22 cellular contexts compared by ENCODE assay signal in genomic region chr1:107661142-107661541, GRCh38.
"Had no signal": no experiment of that assay in that cellular context is flagged by ENCODE, and none has a peak within 500 bp of the region (broad histone marks: within the 10 kb centered on the region; RNA-seq: fewer than 3 reads in every experiment).

No MANE protein-coding gene starts in this region.

- H3K27ac ChIP-seq: RWPE1 had no signal

- ATAC-seq: Panc1, PC-3, SK-N-SH treated with all-trans-retinoic acid at 6 μM for 48 hours had no signal

- DNase-seq: KBM-7, MV-4-11, NCI-H1048, NCI-H1105, NCI-H1417, NCI-H1436 treated with DMSO at 0.1 percent for 48 hours, NCI-H1694, NCI-H1930, NCI-H2081, NCI-H2107, NCI-H2171, NCI-H226, NCI-H446, NCI-H510A, NCI-H524 treated with DMSO at 0.1 percent for 48 hours, NCI-H69, NCI-H774, PC-3, SHP77 had no signal
